8 cellular contexts compared by ENCODE assay signal in the genomic region with DNA sequence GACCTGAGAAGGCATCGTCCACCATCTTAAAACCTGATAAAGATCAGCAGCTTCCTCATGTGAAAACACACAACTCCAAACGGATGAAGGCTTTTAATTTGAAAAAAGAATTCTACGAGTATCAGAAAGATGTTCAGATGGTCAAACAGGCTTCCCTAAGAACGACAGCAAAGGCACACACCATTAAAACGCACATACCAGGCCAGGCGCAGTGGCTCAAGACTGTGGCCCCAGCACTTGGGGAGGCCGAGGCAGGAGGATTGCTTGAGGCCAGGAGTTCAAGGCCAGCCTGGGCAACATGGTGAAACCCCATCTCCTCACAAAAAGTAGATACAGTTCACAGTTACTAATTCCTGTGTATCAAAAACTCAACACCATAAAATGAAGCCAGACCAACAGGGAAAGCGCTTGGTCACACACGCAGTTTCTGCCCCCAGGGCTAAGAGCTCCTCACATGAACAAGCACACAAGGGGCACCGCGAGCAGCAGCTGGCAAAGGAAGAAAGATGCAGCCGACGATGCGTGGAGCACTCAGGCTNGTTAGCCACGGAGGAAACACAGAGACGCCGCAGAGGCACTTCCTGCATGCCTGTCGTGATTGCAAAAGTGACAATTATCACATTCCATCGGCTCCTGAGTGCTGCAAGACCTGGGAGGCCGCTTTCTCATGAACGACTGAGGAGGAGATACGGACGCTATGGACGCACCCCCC.
DNase-seq lines count a peak whose midpoint lies in the region; ATAC-seq lines count a peak whose summit lies in the region.

No MANE protein-coding gene starts in this region.

- DNase-seq in NCI-H2029 (lab: John Stamatoyannopoulos, UW) (peak; percentile 51), NCI-H2029 treated with DMSO at 0.1 percent for 48 hours (lab: John Stamatoyannopoulos, UW) (no peak), NCI-H526 treated with DMSO at 0.1 percent for 48 hours (lab: John Stamatoyannopoulos, UW) (peak; percentile 18), kidney glomerular epithelial cell (lab: John Stamatoyannopoulos, UW) (peak; percentile 55), NCI-H226 (no peak)
- peak; percentile 52 for DNase-seq in activated T-cell treated with anti-CD3 and anti-CD28 coated beads, Interleukin-2, amount 50 U/mL, for 1 hour

- ATAC-seq in GM21723 (IDR thresholded peaks at IDR 0.05; ENCODE audit: unreplicated experiment) (no peak), GM21360 (IDR thresholded peaks at IDR 0.05; ENCODE audit: unreplicated experiment) (no peak)

Comparison
In these comparisons a context has a peak if more than half of its experiments do, and no peak if none do; other contexts are left out.
1. DNase-seq: peak in NCI-H2029 (single experiment), NCI-H526 treated with DMSO at 0.1 percent for 48 hours (single experiment), activated T-cell treated with anti-CD3 and anti-CD28 coated beads, Interleukin-2, amount 50 U/mL, for 1 hour (single experiment) and kidney glomerular epithelial cell (single experiment); none in NCI-H2029 treated with DMSO at 0.1 percent for 48 hours (single experiment) and NCI-H226 (single experiment).